In the genomic region with DNA sequence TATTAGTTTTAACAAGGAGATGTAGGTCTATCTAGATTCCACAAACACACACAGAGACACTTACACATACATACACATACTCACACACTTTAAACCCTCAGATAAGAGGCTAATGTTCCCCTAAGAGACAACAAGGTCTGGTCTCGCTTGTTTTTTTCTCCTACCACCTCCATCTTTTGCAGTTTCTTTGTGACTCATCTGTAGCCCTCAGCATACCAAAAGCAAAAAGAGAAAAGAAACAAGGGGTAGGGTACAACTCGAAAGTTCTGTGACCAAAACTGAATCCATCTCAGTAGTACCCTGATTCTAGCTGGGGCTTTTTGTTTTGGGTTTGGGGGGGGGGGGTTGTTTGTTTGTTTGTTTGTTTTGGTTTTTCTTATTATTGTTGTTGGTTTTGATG, we compare ENCODE assay signal across 13 cellular contexts. TPM values are rescaled to one million over a fixed set of nuclear protein-coding genes. Genes with fewer than 3 reads are reported as not detected.
A peak's percentile ranks its signal among the peaks of the same experiment; 100 is the strongest.
DNase-seq lines count a peak whose midpoint lies in the region; ATAC-seq and TF ChIP-seq lines count a peak whose summit lies in the region.
"Had no signal": no experiment of that assay in that cellular context is flagged by ENCODE, and none has a peak within 500 bp of the region (broad histone marks: within the 10 kb centered on the region; RNA-seq: fewer than 3 reads in every experiment).

No MANE protein-coding gene starts in this region.

- H2AK9ac ChIP-seq in IMR-90 (replicated peaks; ENCODE audit: low read depth, low read length, poor library complexity): peak overlapping the region; percentile 37

- H3K79me1 ChIP-seq in IMR-90 (ENCODE audit: low read depth in 1 of 2, low read length in 2 of 2): peaks cover 0 to 21% of the 10 kb centered on the region in 2 experiments; a peak in 2 of 4 replicates

- no peaks in the 10 kb centered on the region for H3K9me3 Mint-ChIP-seq in GM23338
- H3K9me3 Mint-ChIP-seq: neural crest cell had no signal

- peaks cover 8% of the 10 kb centered on the region for H3K4me1 Mint-ChIP-seq in GM23338
- H3K4me1 Mint-ChIP-seq: neural crest cell had no signal

- H4K5ac ChIP-seq in IMR-90 (ENCODE audit: low read depth, low read length): peak overlapping the region; percentile 97; the same call in 1 of the 2 replicates

- H3K27ac ChIP-seq in IMR-90 (ENCODE audit: insufficient read depth, low read length): peak overlapping the region; percentile 96
- no peak overlapping the region for H3K27ac ChIP-seq in GM23338 (ENCODE audit: low read depth)
- H3K27ac ChIP-seq: BLaER1, VCaP had no signal

- no CpG with 5 or more reads among the region's 2 CpGs for WGBS in IMR-90 (ENCODE audit: extremely low coverage in 2 of 2, insufficient read length in 1 of 2), 2 experiments

- peak overlapping the region; percentile 87 to 91 for H4K8ac ChIP-seq in IMR-90 (ENCODE audit: low read depth in 2 of 2, low read length in 2 of 2)

- no peaks in the 10 kb centered on the region for H3K79me2 ChIP-seq in GM23338 (replicated peaks; ENCODE audit: insufficient read depth)

- no peaks in the 10 kb centered on the region for H3K36me3 Mint-ChIP-seq in GM23338 (ENCODE audit: low read depth)

- H4K91ac ChIP-seq in IMR-90 (ENCODE audit: insufficient read depth, low read depth, low read length): peak overlapping the region; percentile 96

- ATAC-seq in GM18505 (IDR thresholded peaks at IDR 0.05; ENCODE audit: unreplicated experiment): peak; percentile 96
- peak; percentile 88 for ATAC-seq in HG02938 (IDR thresholded peaks at IDR 0.05; ENCODE audit: unreplicated experiment)
- ATAC-seq in IMR-90 (ENCODE audit: low read depth): no peak
- no peak for ATAC-seq in GM23338
- ATAC-seq: esophagus mucosa had no signal

- H2BK15ac ChIP-seq in IMR-90 (ENCODE audit: low read depth, low read length): peak overlapping the region; percentile 99

- H2AFZ ChIP-seq in IMR-90 (replicated peaks; ENCODE audit: low read length, poor library complexity) (no peak overlapping the region), GM23338 (no peak overlapping the region)

- H3K36me3 ChIP-seq in IMR-90 (ENCODE audit: control insufficient read depth, insufficient read depth, low read length): no peaks in the 10 kb centered on the region
- H3K36me3 ChIP-seq in GM23338 (ENCODE audit: insufficient read depth): no peaks in the 10 kb centered on the region
- H3K36me3 ChIP-seq: BLaER1 had no signal

- TF ChIP-seq POLR2A in GM18505 (IDR thresholded peaks at IDR 0.05; ENCODE audit: borderline replicate concordance, extremely low read depth, insufficient read depth, insufficient read length) (no peak), IMR-90 (IDR thresholded peaks at IDR 0.05; ENCODE audit: low read depth, low read length) (no peak)

- H3K4me3 ChIP-seq in IMR-90 (ENCODE audit: insufficient read depth, low read depth, low read length) (no peak overlapping the region), GM23338 (no peak overlapping the region)
- H3K4me3 ChIP-seq: BLaER1 had no signal

- peaks cover 17% of the 10 kb centered on the region for H3K9me1 ChIP-seq in IMR-90 (ENCODE audit: insufficient read depth, low read length)

- H3K9me3 ChIP-seq in IMR-90 (ENCODE audit: control insufficient read depth, insufficient read depth, low read length): peaks cover 3% of the 10 kb centered on the region; the same call in 1 of the 2 replicates
- H3K9me3 ChIP-seq: BLaER1 had no signal

- TF ChIP-seq CTCF in GM20000 (IDR thresholded peaks at IDR 0.05; ENCODE audit: extremely low read depth, missing control alignments) (no peak), IMR-90 (conservative IDR thresholded peaks at IDR 0.05; ENCODE audit: low read depth, low read length) (no peak), GM23338 (conservative IDR thresholded peaks at IDR 0.05; ENCODE audit: low read depth in 2 of 2) (no peak)

- H3K4me1 ChIP-seq in IMR-90 (ENCODE audit: control insufficient read depth, insufficient read depth, low read length) (peaks cover 24% of the 10 kb centered on the region), GM23338 (ENCODE audit: insufficient read depth) (no peaks in the 10 kb centered on the region)
- H3K4me1 ChIP-seq: BLaER1 had no signal

- peak overlapping the region; percentile 93 for H3K4ac ChIP-seq in IMR-90 (ENCODE audit: low read depth, low read length)

- POLR2A ChIA-PET in IMR-90 (lab: Charles Lee; ENCODE audit: unreplicated experiment): no interaction called here

- peak overlapping the region; percentile 100 for H2BK20ac ChIP-seq in IMR-90 (ENCODE audit: low read depth, low read length)

- H3K27me3 Mint-ChIP-seq in GM23338 (ENCODE audit: insufficient read depth, low read depth, poor library complexity): peaks cover 2% of the 10 kb centered on the region

- no peaks in the 10 kb centered on the region for H4K20me1 ChIP-seq in IMR-90 (ENCODE audit: insufficient read depth, low read length)
- no peaks in the 10 kb centered on the region for H4K20me1 ChIP-seq in GM23338 (replicated peaks; ENCODE audit: insufficient read depth)
- H4K20me1 ChIP-seq: BLaER1 had no signal

- peak overlapping the region; percentile 99 for H3K23ac ChIP-seq in IMR-90 (ENCODE audit: low read depth, low read length)

- no peak overlapping the region for H3K4me3 Mint-ChIP-seq in GM23338
- H3K4me3 Mint-ChIP-seq: neural crest cell had no signal

- H3K4me2 ChIP-seq in IMR-90 (ENCODE audit: low read depth, low read length) (no peak overlapping the region; the same call in 1 of the 2 replicates), GM23338 (no peak overlapping the region)
- H3K4me2 ChIP-seq: BLaER1 had no signal

- H3F3A ChIP-seq in GM23338 (replicated peaks; ENCODE audit: low read depth): no peaks in the 10 kb centered on the region

- peak overlapping the region; percentile 91 for H3K14ac ChIP-seq in IMR-90 (replicated peaks; ENCODE audit: low read depth, low read length)

- peak overlapping the region; percentile 98 for H2AK5ac ChIP-seq in IMR-90 (ENCODE audit: low read depth, low read length)

- dilution Hi-C loops in IMR-90 (cut with HindIII; ENCODE audit: low sequenced_read_pairs, unreplicated experiment): no loop called here

- DNase-seq in GM20000 (ENCODE audit: low spot score) (peak; percentile 51), IMR-90 (no peak), Kasumi-1 (lab: John Stamatoyannopoulos, UW) (no peak), GM23338 (ENCODE audit: low spot score) (no peak), kidney glomerular epithelial cell (lab: John Stamatoyannopoulos, UW) (no peak)
- no peak for DNase-seq in stimulated activated CD4-positive, alpha-beta T cell treated with anti-CD3 and anti-CD28 coated beads, Interleukin-4, amount 100 ng/mL, for 4 hours
- DNase-seq: NCI-H1694 had no signal

- no peaks in the 10 kb centered on the region for H3K27me3 ChIP-seq in IMR-90 (ENCODE audit: control insufficient read depth, insufficient read depth, low read length)
- no peaks in the 10 kb centered on the region for H3K27me3 ChIP-seq in GM23338 (ENCODE audit: insufficient read depth)
- H3K27me3 ChIP-seq: BLaER1 had no signal

- peak overlapping the region; percentile 98 for H2BK5ac ChIP-seq in IMR-90 (ENCODE audit: low read depth, low read length, poor library complexity, severe bottlenecking)

- H2BK120ac ChIP-seq in IMR-90 (ENCODE audit: low read depth, low read length): peak overlapping the region; percentile 99

- peak overlapping the region; percentile 9; the same call in 1 of the 2 replicates for H3K9ac ChIP-seq in IMR-90 (ENCODE audit: low read depth, low read length)
- H3K9ac ChIP-seq: BLaER1 had no signal

- no TSS peak for BruUV-seq in IMR-90 (replicated peaks; lab: Mats Ljungman, UMichigan)

- H3K9me2 ChIP-seq in GM23338 (ENCODE audit: insufficient read depth): no peaks in the 10 kb centered on the region

- in situ Hi-C loops in IMR-90 (cut with MboI; ENCODE audit: low sequenced_read_pairs): no loop called here

- CTCF ChIA-PET in IMR-90 (lab: Yijun Ruan, JAX): no interaction called here

- peak overlapping the region; percentile 71 for H3K56ac ChIP-seq in IMR-90 (ENCODE audit: extremely low read depth, insufficient read depth, low read length)

- TF ChIP-seq RAD21 in IMR-90 (IDR thresholded peaks at IDR 0.05; ENCODE audit: low read length): no peak

- peak overlapping the region; percentile 100 for H3K18ac ChIP-seq in IMR-90 (ENCODE audit: low read depth, low read length)

- intact Hi-C loops in IMR-90 (cut with micrococcal nuclease): no loop called here

- H3K27ac Mint-ChIP-seq in GM23338: no peak overlapping the region

TF ChIP-seq in IMR-90, 13 proteins besides CTCF, POLR2A, EP300 and RAD21 (continues in another document):
- TF ChIP-seq NFE2L2 (IDR thresholded peaks at IDR 0.05; ENCODE audit: low read depth, low read length) (no peak), BHLHE40 (IDR thresholded peaks at IDR 0.05; ENCODE audit: low read depth, low read length) (no peak)

TF ChIP-seq in GM23338, 12 proteins besides CTCF, POLR2A, EP300 and RAD21 (continues in another document):
- no peak for TF ChIP-seq EZH2phosphoT487 (IDR thresholded peaks at IDR 0.05; ENCODE audit: unreplicated experiment)
- no peak for TF ChIP-seq JUNB (IDR thresholded peaks at IDR 0.05; ENCODE audit: unreplicated experiment)
- TF ChIP-seq CREB1 (CRISPR knock-in tag; IDR thresholded peaks at IDR 0.05; ENCODE audit: low read depth): no peak
- no peak for TF ChIP-seq POLR2AphosphoS5 (IDR thresholded peaks at IDR 0.05; ENCODE audit: low read depth)

RNA-seq across cellular contexts. Expression of a gene that starts 12.2 kb away (rescaled TPM):
- 47.5 and 85.8 TPM in 2 replicates for total RNA-seq in IMR-90 (2012; rRNA removed)
- 27.3 and 34.7 TPM in 2 replicates for polyA plus RNA-seq in IMR-90 (2012; rRNA removed)
- polyA plus RNA-seq in IMR-90 (2012; cell fraction: cytosol; rRNA removed): 3.8 and 4.3 TPM in 2 replicates
- 5.7 and 33.2 TPM in 2 replicates for polyA plus RNA-seq in IMR-90 (2012; cell fraction: nucleus; rRNA removed; ENCODE audit: low replicate concordance)
- 68.8 and 71.9 TPM in 2 replicates for total RNA-seq in GM23338 (2014; rRNA removed; shearing (Covaris generic))
- polyA plus RNA-seq in GM23338 (2016; fragmentation: Nextera tagmentation; extraction: Ambion mirVana): 95.2 and 105 TPM in 2 replicates

RNA-seq across cellular contexts. Expression of a gene that starts 23.9 kb away (rescaled TPM):
- total RNA-seq in IMR-90 (2012; rRNA removed): 1.4 TPM in 2 replicates
- polyA plus RNA-seq in IMR-90 (2012; rRNA removed) (2.0 and 2.8 TPM in 2 replicates), GM23338 (2016; fragmentation: Nextera tagmentation; extraction: Ambion mirVana) (0.21 and 0.26 TPM in 2 replicates)
- polyA plus RNA-seq in IMR-90 (2012; cell fraction: cytosol; rRNA removed): 0.68 and 0.71 TPM in 2 replicates
- 1.1 and 4.1 TPM in 2 replicates for polyA plus RNA-seq in IMR-90 (2012; cell fraction: nucleus; rRNA removed; ENCODE audit: low replicate concordance)
- total RNA-seq in GM23338 (2014; rRNA removed; shearing (Covaris generic)): 0.56 TPM in 1 of 2 replicates, not detected in the other
- total RNA-seq: esophagus mucosa had no signal

RNA-seq across cellular contexts. Expression of a gene that starts 34.8 kb away (rescaled TPM):
- total RNA-seq in IMR-90 (2012; rRNA removed): 54.3 and 59.7 TPM in 2 replicates
- polyA plus RNA-seq in IMR-90 (2012; rRNA removed) (21.3 and 22.8 TPM in 2 replicates), GM23338 (2016; fragmentation: Nextera tagmentation; extraction: Ambion mirVana) (57.9 and 60.5 TPM in 2 replicates)
- 6.7 and 10.4 TPM in 2 replicates for polyA plus RNA-seq in IMR-90 (2012; cell fraction: cytosol; rRNA removed)
- 5.3 and 8.3 TPM in 2 replicates for polyA plus RNA-seq in IMR-90 (2012; cell fraction: nucleus; rRNA removed; ENCODE audit: low replicate concordance)
- total RNA-seq in GM23338 (2014; rRNA removed; shearing (Covaris generic)): 160 and 167 TPM in 2 replicates

Comparison
In these comparisons a context has a peak if more than half of its experiments do, and no peak if none do; other contexts are left out.
1. ATAC-seq: peak in GM18505 (single experiment) and HG02938 (single experiment); none in IMR-90 (single experiment) and GM23338 (single experiment).